9 cellular contexts compared by ENCODE assay signal in the genomic region with DNA sequence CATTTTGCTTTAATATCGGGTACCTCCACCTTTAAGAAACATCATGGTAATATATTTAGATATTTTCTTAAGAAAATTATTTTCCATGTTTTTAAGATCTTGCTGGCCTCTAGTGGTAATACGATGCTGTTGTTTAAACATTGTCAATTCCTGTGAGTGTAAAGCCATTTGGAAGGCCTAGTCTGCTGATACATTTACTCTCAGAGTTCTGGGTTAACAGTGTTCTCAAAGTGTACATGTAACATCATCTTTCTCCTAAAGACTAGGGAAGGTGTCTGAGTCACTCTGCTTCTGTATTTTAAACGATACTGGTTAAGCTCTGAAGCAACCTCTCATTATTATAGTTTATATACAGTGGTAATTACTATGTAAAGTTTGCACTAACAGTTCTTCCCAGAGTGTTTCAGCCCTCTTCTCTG.
A peak's percentile ranks its signal among the peaks of the same experiment; 100 is the strongest.
DNase-seq lines count a peak whose midpoint lies in the region; ATAC-seq and TF ChIP-seq lines count a peak whose summit lies in the region.
"Had no signal": no experiment of that assay in that cellular context is flagged by ENCODE, and none has a peak within 500 bp of the region (broad histone marks: within the 10 kb centered on the region; RNA-seq: fewer than 3 reads in every experiment).

No MANE protein-coding gene starts in this region.

- no peak overlapping the region for H3K4me3 ChIP-seq in PC-3 (ENCODE audit: low read length)
- no peak overlapping the region for H3K4me3 ChIP-seq in sigmoid colon

- no peak for TF ChIP-seq EP300 in sigmoid colon (IDR thresholded peaks at IDR 0.05)

- H2BK120ac ChIP-seq in H9 (ENCODE audit: low read depth, low read length, poor library complexity, severe bottlenecking): no peak overlapping the region

- H4K5ac ChIP-seq in H9 (ENCODE audit: insufficient read length, low read depth, low read length): peak overlapping the region; percentile 92

- H3K79me1 ChIP-seq in H9 (ENCODE audit: insufficient read depth, low read depth, low read length, poor library complexity, severe bottlenecking): no peaks in the 10 kb centered on the region

- H3K27ac Mint-ChIP-seq in H9: peak overlapping the region; percentile 1 to 97 (median 84)
- H3K27ac Mint-ChIP-seq in T-cell: no peak overlapping the region

- no peak overlapping the region for H2AK5ac ChIP-seq in H9 (ENCODE audit: insufficient read length, low read length)

- no peaks in the 10 kb centered on the region for H3K23me2 ChIP-seq in H9 (ENCODE audit: insufficient read length, low read depth, low read length, poor library complexity, severe bottlenecking)

- no peak overlapping the region for H3K23ac ChIP-seq in H9 (ENCODE audit: insufficient read length, low read depth, low read length)

- no peaks in the 10 kb centered on the region for H3F3A ChIP-seq in PC-3 (ENCODE audit: low read length, unreplicated experiment)

- H3K27me3 ChIP-seq in H9 (ENCODE audit: insufficient read depth, low read length): no peaks in the 10 kb centered on the region
- H3K27me3 ChIP-seq in PC-3 (ENCODE audit: low read length): no peaks in the 10 kb centered on the region
- no peaks in the 10 kb centered on the region for H3K27me3 ChIP-seq in sigmoid colon

- H3K4me1 ChIP-seq in H9 (ENCODE audit: insufficient read depth, low read length) (peaks cover 12% of the 10 kb centered on the region), PC-3 (ENCODE audit: insufficient read depth, low read length) (peaks cover 23% of the 10 kb centered on the region), sigmoid colon (peaks cover 0 to 8% (median 0%) of the 10 kb centered on the region in 4 donors)

- no CpG with 5 or more reads among the region's 3 CpGs for WGBS in H9 (ENCODE audit: extremely low coverage, insufficient read length, low lambda C conversion rate)
- WGBS in sigmoid colon, 2 donors: 31 to 35% methylated on average over 3 of the region's 3 CpGs

- POLR2A ChIA-PET in PC-3 (lab: Charles Lee; ENCODE audit: unreplicated experiment): interaction anchor here (0.6 kb wide), 1 partner anchor 188 kb away, joined by 3 read pairs; no protein-coding TSS in a partner anchor
- POLR2A ChIA-PET in T-cell (lab: Charles Lee): no interaction called here

- no peak overlapping the region for H3K14ac ChIP-seq in H9 (ENCODE audit: insufficient read depth, low read length)

- H3K27ac ChIP-seq in H9 (ENCODE audit: insufficient read length, low read depth, low read length) (peak overlapping the region; percentile 100), PC-3 (ENCODE audit: low read length) (peak overlapping the region; percentile 51), sigmoid colon (no peak overlapping the region)

- H3T11ph ChIP-seq in H9 (ENCODE audit: low read length): peak overlapping the region; percentile 95

- peak overlapping the region; percentile 99 for H2BK5ac ChIP-seq in H9 (ENCODE audit: insufficient read length, low read length)

- no peak overlapping the region for H4K91ac ChIP-seq in H9 (ENCODE audit: insufficient read length, low read depth, low read length)

- no peaks in the 10 kb centered on the region for H4K20me1 ChIP-seq in H9 (ENCODE audit: control insufficient read depth, insufficient read depth, insufficient read length)
- no peaks in the 10 kb centered on the region for H4K20me1 ChIP-seq in PC-3 (ENCODE audit: low read length)

- H2AFZ ChIP-seq in H9 (ENCODE audit: low read length) (no peak overlapping the region), PC-3 (ENCODE audit: low read length) (no peak overlapping the region)

- no peak overlapping the region for H4K8ac ChIP-seq in H9 (replicated peaks; ENCODE audit: insufficient read length, low read depth, low read length)

- H3K4me2 ChIP-seq in H9 (ENCODE audit: insufficient read depth, insufficient read length, low read length) (peak overlapping the region; percentile 54), PC-3 (ENCODE audit: low read length) (peak overlapping the region; percentile 51; the same call in 1 of the 2 replicates)

- no peaks in the 10 kb centered on the region for H3K36me3 ChIP-seq in PC-3 (ENCODE audit: low read depth, low read length)
- H3K36me3 ChIP-seq in sigmoid colon: peaks cover 0 to 8% (median 0%) of the 10 kb centered on the region in 4 donors

- no peak overlapping the region for H2BK12ac ChIP-seq in H9 (ENCODE audit: insufficient read length, low read depth, low read length)

- intact Hi-C loops in PC-3 (cut with micrococcal nuclease) (loop anchor here (1.0 to 5.0 kb wide), 7 partner anchors 44 to 335 kb away; partner anchors contain the start of gene RASAL2), sigmoid colon (cut with DNase I) (loop anchor here (1.0 to 10.0 kb wide), 2 partner anchors 188 to 251 kb away; partner anchors contain the start of gene RASAL2)

- H3K56ac ChIP-seq in H9 (ENCODE audit: insufficient read length, low read depth, low read length): no peak overlapping the region

- peaks cover 51 to 54% of the 10 kb centered on the region in 2 experiments for H3K4me1 Mint-ChIP-seq in H9
- no peaks in the 10 kb centered on the region for H3K4me1 Mint-ChIP-seq in T-cell

- peak; percentile 85 for ATAC-seq in PC-3
- no peak for ATAC-seq in T-cell (replicated peaks in 1 of 4)

- H3K9me3 ChIP-seq in H9 (ENCODE audit: control insufficient read depth, low read depth, low read length) (no peaks in the 10 kb centered on the region), PC-3 (ENCODE audit: low read length) (no peaks in the 10 kb centered on the region), sigmoid colon (no peaks in the 10 kb centered on the region)

- H3K79me2 ChIP-seq in H9 (ENCODE audit: insufficient read depth, low read length): peaks cover 2% of the 10 kb centered on the region; the same call in 1 of the 2 replicates
- no peaks in the 10 kb centered on the region for H3K79me2 ChIP-seq in PC-3 (ENCODE audit: low read length)

- H3K9ac ChIP-seq in H9 (ENCODE audit: extremely low read depth, insufficient read length, low read length) (peak overlapping the region; percentile 79), PC-3 (ENCODE audit: low read length) (peak overlapping the region; percentile 49)

- H3K27me3 Mint-ChIP-seq in H9 (ENCODE audit: low read depth) (no peaks in the 10 kb centered on the region), T-cell (no peaks in the 10 kb centered on the region)
- H3K27me3 Mint-ChIP-seq: naive B cell had no signal

- peak; percentile 67 for TF ChIP-seq CTCF in H9 (conservative IDR thresholded peaks at IDR 0.05)
- peak; percentile 61 for TF ChIP-seq CTCF in PC-3 (conservative IDR thresholded peaks at IDR 0.05; ENCODE audit: low read depth, low read length)
- peak in 3 of 4 experiments; percentile 17 to 32 (median 28) for TF ChIP-seq CTCF in sigmoid colon (IDR thresholded peaks at IDR 0.05)

- TSS peak; percentile 19 for BruUV-seq in PC-3 (replicated peaks; lab: Mats Ljungman, UMichigan)

- no peak overlapping the region for H3K4ac ChIP-seq in H9 (ENCODE audit: low read depth, low read length)

- H3K36me3 Mint-ChIP-seq in H9 (ENCODE audit: insufficient read depth in 1 of 3, low read depth in 3 of 3): peaks cover 8 to 17% (median 13%) of the 10 kb centered on the region in 3 experiments; a peak in 6 of 7 replicates
- no peaks in the 10 kb centered on the region for H3K36me3 Mint-ChIP-seq in T-cell
- H3K36me3 Mint-ChIP-seq: naive B cell had no signal

- H3K9me3 Mint-ChIP-seq in H9 (peaks cover 0 to under 1% of the 10 kb centered on the region in 2 experiments; a peak in 1 of 5 replicates), T-cell (no peaks in the 10 kb centered on the region)

- no peaks in the 10 kb centered on the region for H3K9me2 ChIP-seq in PC-3 (replicated peaks; ENCODE audit: low read length)

- no peak overlapping the region for H2BK15ac ChIP-seq in H9 (ENCODE audit: low read depth, low read length)

- no peak overlapping the region for H2BK20ac ChIP-seq in H9 (ENCODE audit: low read depth, low read length, poor library complexity, severe bottlenecking)

- CTCF ChIA-PET in PC-3 (lab: Charles Lee): interaction anchor here (0.5 to 0.7 kb wide), 2 partner anchors 47 to 251 kb away, joined by 5 read pairs; no protein-coding TSS in a partner anchor
- CTCF ChIA-PET in T-cell (lab: Charles Lee): no interaction called here

- H3K4me3 Mint-ChIP-seq in H9 (peak overlapping the region; percentile 54 to 57; a peak in 3 of 5 replicates), T-cell (no peak overlapping the region)
- H3K4me3 Mint-ChIP-seq: naive B cell had no signal

- DNase-seq in H9 (no peak), PC-3 (peak; percentile 62), fibroblast of gingiva (ENCODE audit: low read depth) (peak; percentile 54), sigmoid colon (no peak), D341Med (ENCODE audit: low spot score) (no peak), cortex of kidney (lab: John Stamatoyannopoulos, UW) (no peak), T-cell (no peak), T-helper 9 cell (no peak)
- DNase-seq: naive B cell had no signal

- no peak overlapping the region for H3K18ac ChIP-seq in H9 (ENCODE audit: insufficient read length, low read depth, low read length)

- TF ChIP-seq POLR2A in sigmoid colon (IDR thresholded peaks at IDR 0.05): no peak

Comparison
In these comparisons a context has a peak if more than half of its experiments do, and no peak if none do; other contexts are left out.
1. DNase-seq: peak in PC-3 (single experiment) and fibroblast of gingiva (single experiment); none in H9 (single experiment), sigmoid colon (single experiment), D341Med (single experiment), cortex of kidney (single experiment), T-cell (0 of 34) and T-helper 9 cell (single experiment).
2. H3K27ac ChIP-seq: peak in H9 (single experiment) and PC-3 (single experiment); none in sigmoid colon (0 of 4).
3. H3K27ac Mint-ChIP-seq: peak in H9 (3 of 3); none in T-cell (0 of 2).
4. H3K4me3 Mint-ChIP-seq: peak in H9 (2 of 2); none in T-cell (0 of 3).
5. Peak in every context shown above with its lines, with median percentiles within 50 percentile points of each other: CTCF ChIP-seq.